Comparison of ENCODE assay signal across 9 cellular contexts in genomic region chr7:151472644-151473380, GRCh38. TPM values are rescaled to one million over a fixed set of nuclear protein-coding genes. Genes with fewer than 3 reads are reported as not detected.
A peak's percentile ranks its signal among the peaks of the same experiment; 100 is the strongest.
DNase-seq lines count a peak whose midpoint lies in the region; ATAC-seq and TF ChIP-seq lines count a peak whose summit lies in the region.
"Had no signal": no experiment of that assay in that cellular context is flagged by ENCODE, and none has a peak within 500 bp of the region (broad histone marks: within the 10 kb centered on the region; RNA-seq: fewer than 3 reads in every experiment).

No MANE protein-coding gene starts in this region.

- DNase-seq in GM06990 (ENCODE audit: extremely low read depth, insufficient read length) (peak; percentile 74), fibroblast of lung (ENCODE audit: low read depth in 2 of 2) (peak; percentile 42 to 69), cortex of kidney (lab: John Stamatoyannopoulos, UW) (no peak), inferior parietal cortex (ENCODE audit: extremely low spot score) (no peak), erythroblast (lab: John Stamatoyannopoulos, UW) (no peak)

- ATAC-seq in GM19452 (IDR thresholded peaks at IDR 0.05; ENCODE audit: unreplicated experiment) (peak; percentile 43), HG03521 (IDR thresholded peaks at IDR 0.05; ENCODE audit: unreplicated experiment) (peak; percentile 32), HG03025 (IDR thresholded peaks at IDR 0.05; ENCODE audit: low FRiP score, unreplicated experiment) (no peak)

- H3K9ac ChIP-seq in fibroblast of lung (ENCODE audit: insufficient read depth, low read length) = no peak overlapping the region

- no peaks in the 10 kb centered on the region for H3K4me1 ChIP-seq in fibroblast of lung (ENCODE audit: control insufficient read depth, extremely low read depth, insufficient read depth, low read length)

- peaks cover 4% of the 10 kb centered on the region for H3K36me3 ChIP-seq in GM06990 (ENCODE audit: control insufficient read depth, insufficient read depth, low read length)
- H3K36me3 ChIP-seq in fibroblast of lung (ENCODE audit: control insufficient read depth, insufficient read depth, low read length) = peaks cover 9% of the 10 kb centered on the region

- TF ChIP-seq POLR2A in erythroblast (IDR thresholded peaks at IDR 0.05; ENCODE audit: low read length) = no peak

- H3K27ac ChIP-seq in fibroblast of lung (ENCODE audit: insufficient read depth, low read length) = no peak overlapping the region
- H3K27ac ChIP-seq: skin epidermis had no signal

- H3K27me3 ChIP-seq in GM06990 (replicated peaks; ENCODE audit: control insufficient read depth, insufficient read depth, low read length) = no peaks in the 10 kb centered on the region
- H3K27me3 ChIP-seq in fibroblast of lung (ENCODE audit: control insufficient read depth, insufficient read depth, low read length) = no peaks in the 10 kb centered on the region

- no peak overlapping the region for H2AFZ ChIP-seq in fibroblast of lung (ENCODE audit: low read length)

- H3K79me2 ChIP-seq in fibroblast of lung (ENCODE audit: control insufficient read depth, insufficient read depth, low read length) = peaks cover 22% of the 10 kb centered on the region

- TF ChIP-seq CTCF in GM06990 (IDR thresholded peaks at IDR 0.05; ENCODE audit: insufficient read depth, low read length, poor library complexity, severe bottlenecking) = no peak
- TF ChIP-seq CTCF in fibroblast of lung (conservative IDR thresholded peaks at IDR 0.05 in 1 of 2, IDR thresholded peaks at IDR 0.05 in 1 of 2; ENCODE audit: low read depth in 1 of 2, low read length in 2 of 2) = no peak

- H3K4me2 ChIP-seq in fibroblast of lung (ENCODE audit: extremely low read depth, insufficient read depth, low read length) = no peak overlapping the region

- H3K9me3 ChIP-seq in fibroblast of lung (ENCODE audit: control insufficient read depth, insufficient read depth, low read depth, low read length) = no peaks in the 10 kb centered on the region

- no peaks in the 10 kb centered on the region for H4K20me1 ChIP-seq in fibroblast of lung (ENCODE audit: control insufficient read depth, extremely low read depth, insufficient read depth, low read length)

- H3K4me3 ChIP-seq in GM06990 (replicated peaks; ENCODE audit: low read depth, low read length) (peak overlapping the region; percentile 25), fibroblast of lung (replicated peaks in 1 of 4; ENCODE audit: control extremely low read depth in 1 of 4, insufficient read depth in 1 of 4, low read depth in 3 of 4, low read length in 4 of 4) (no peak overlapping the region)
- H3K4me3 ChIP-seq: skin epidermis had no signal

RNA-seq across cellular contexts. Expression of gene CRYGN, which starts 32.9 kb away (rescaled TPM):
- total RNA-seq in fibroblast of lung = 0.26 and 0.50 TPM in 2 replicates
- polyA plus RNA-seq in fibroblast of lung = 0.02 and 0.07 TPM in 2 replicates
- polyA plus RNA-seq in fibroblast of lung (2012) = not detected in 2 replicates
- polyA minus RNA-seq in fibroblast of lung (ENCODE audit: low replicate concordance) = not detected in 2 replicates

RNA-seq across cellular contexts. Expression of gene RHEB, which starts 46.9 kb away (rescaled TPM):
- 62.9 and 81.4 TPM in 2 replicates for total RNA-seq in fibroblast of lung
- polyA plus RNA-seq in fibroblast of lung = 122 and 135 TPM in 2 replicates
- 103 and 106 TPM in 2 replicates for polyA plus RNA-seq in fibroblast of lung (2012)
- 6.8 and 8.6 TPM in 2 replicates for polyA minus RNA-seq in fibroblast of lung (ENCODE audit: low replicate concordance)

Comparison
In these comparisons a context has a peak if more than half of its experiments do, and no peak if none do; other contexts are left out.
1. DNase-seq: peak in GM06990 (single experiment) and fibroblast of lung (2 of 2); none in cortex of kidney (single experiment), inferior parietal cortex (single experiment) and erythroblast (0 of 2).